In genomic region chr12:102010265-102010994, GRCh38 we compare ENCODE assay signal across 9 cellular contexts. TPM values are rescaled to one million over a fixed set of nuclear protein-coding genes. Genes with fewer than 3 reads are reported as not detected.
A peak's percentile ranks its signal among the peaks of the same experiment; 100 is the strongest.
DNase-seq lines count a peak whose midpoint lies in the region; ATAC-seq and TF ChIP-seq lines count a peak whose summit lies in the region.
"Had no signal": no experiment of that assay in that cellular context is flagged by ENCODE, and none has a peak within 500 bp of the region (broad histone marks: within the 10 kb centered on the region; RNA-seq: fewer than 3 reads in every experiment).

No MANE protein-coding gene starts in this region.

- peaks cover 0 to 10% (median 8%) of the 10 kb centered on the region in 3 experiments for H3K36me3 ChIP-seq in naive thymus-derived CD4-positive, alpha-beta T cell (ENCODE audit: control insufficient read depth in 2 of 3, insufficient read depth in 3 of 3, low read length in 3 of 3)
- H3K36me3 ChIP-seq in thyroid gland, result no peaks in the 10 kb centered on the region

- H3K27ac Mint-ChIP-seq in IgD-negative memory B cell, result peak overlapping the region; percentile 67 to 94 (median 90)
- peak overlapping the region in 5 of 9 donors; percentile 5 to 70 (median 43) for H3K27ac Mint-ChIP-seq in naive thymus-derived CD4-positive, alpha-beta T cell
- peak overlapping the region in 1 of 2 donors; percentile 9 for H3K27ac Mint-ChIP-seq in activated naive CD4-positive, alpha-beta T cell treated with anti-CD3 and anti-CD28 coated beads, Interleukin-2, amount 50 U/mL, for 72 hours

- POLR2A ChIA-PET in naive thymus-derived CD4-positive, alpha-beta T cell (lab: Charles Lee), result no interaction called here

- H3K36me3 Mint-ChIP-seq in IgD-negative memory B cell, result peaks cover 1% of the 10 kb centered on the region
- H3K36me3 Mint-ChIP-seq in naive thymus-derived CD4-positive, alpha-beta T cell, result peaks cover 5 to 27% (median 24%) of the 10 kb centered on the region in 5 donors
- no peaks in the 10 kb centered on the region for H3K36me3 Mint-ChIP-seq in activated naive CD4-positive, alpha-beta T cell treated with anti-CD3 and anti-CD28 coated beads, Interleukin-2, amount 50 U/mL, for 72 hours

- H3K9me3 ChIP-seq in naive thymus-derived CD4-positive, alpha-beta T cell (ENCODE audit: control insufficient read depth in 2 of 3, low read length in 3 of 3), result no peaks in the 10 kb centered on the region
- no peaks in the 10 kb centered on the region for H3K9me3 ChIP-seq in thyroid gland
- H3K9me3 ChIP-seq: SK-N-SH had no signal

- DNase-seq in naive thymus-derived CD4-positive, alpha-beta T cell, result no peak
- DNase-seq in COR-L47 (lab: John Stamatoyannopoulos, UW) (no peak), SHP77 (lab: John Stamatoyannopoulos, UW) (no peak), thyroid gland (no peak)
- DNase-seq in activated naive CD4-positive, alpha-beta T cell treated with anti-CD3 and anti-CD28 coated beads, Interleukin-2, amount 50 U/mL, for 72 hours (ENCODE audit: low spot score in 2 of 2), result no peak
- DNase-seq: SK-N-SH had no signal

- WGBS in thyroid gland, 2 donors, result 83 to 84% methylated on average over 8 of the region's 8 CpGs

- no peaks in the 10 kb centered on the region for H3K27me3 Mint-ChIP-seq in IgD-negative memory B cell
- no peaks in the 10 kb centered on the region for H3K27me3 Mint-ChIP-seq in naive thymus-derived CD4-positive, alpha-beta T cell

- H3K4me1 Mint-ChIP-seq in IgD-negative memory B cell, result peaks cover 7 to 28% (median 20%) of the 10 kb centered on the region in 3 donors
- H3K4me1 Mint-ChIP-seq in naive thymus-derived CD4-positive, alpha-beta T cell, result peaks cover 0 to 5% (median 0%) of the 10 kb centered on the region in 7 donors

- peak overlapping the region; percentile 11 to 90 (median 46) for H3K4me3 Mint-ChIP-seq in IgD-negative memory B cell
- H3K4me3 Mint-ChIP-seq in naive thymus-derived CD4-positive, alpha-beta T cell, result no peak overlapping the region

- TF ChIP-seq POLR2A in thyroid gland (IDR thresholded peaks at IDR 0.05), result no peak

- H3K27ac ChIP-seq in naive thymus-derived CD4-positive, alpha-beta T cell (ENCODE audit: low read depth, low read length), result no peak overlapping the region
- H3K27ac ChIP-seq in thyroid gland, result no peak overlapping the region

- H3K9me3 Mint-ChIP-seq in IgD-negative memory B cell, result peaks cover 0 to 1% (median 0%) of the 10 kb centered on the region in 3 donors
- H3K9me3 Mint-ChIP-seq in naive thymus-derived CD4-positive, alpha-beta T cell, result no peaks in the 10 kb centered on the region
- no peaks in the 10 kb centered on the region for H3K9me3 Mint-ChIP-seq in activated naive CD4-positive, alpha-beta T cell treated with anti-CD3 and anti-CD28 coated beads, Interleukin-2, amount 50 U/mL, for 72 hours

- TF ChIP-seq CTCF in thyroid gland (IDR thresholded peaks at IDR 0.05), result no peak

- ATAC-seq in GM18867 (IDR thresholded peaks at IDR 0.05; ENCODE audit: unreplicated experiment), result peak; percentile 94
- ATAC-seq in GM21825 (IDR thresholded peaks at IDR 0.05; ENCODE audit: unreplicated experiment), result peak; percentile 93
- peak; percentile 70 for ATAC-seq in naive thymus-derived CD4-positive, alpha-beta T cell
- ATAC-seq in activated naive CD4-positive, alpha-beta T cell treated with anti-CD3 and anti-CD28 coated beads, Interleukin-2, amount 50 U/mL, for 72 hours, result no peak

- H3K4me3 ChIP-seq in naive thymus-derived CD4-positive, alpha-beta T cell (ENCODE audit: low read length), result no peak overlapping the region
- H3K4me3 ChIP-seq in thyroid gland (replicated peaks in 1 of 3), result no peak overlapping the region

- intact Hi-C loops in naive thymus-derived CD4-positive, alpha-beta T cell (cut with micrococcal nuclease), result no loop called here
- intact Hi-C loops in thyroid gland (cut with DNase I), result no loop called here

- CTCF ChIA-PET in naive thymus-derived CD4-positive, alpha-beta T cell (lab: Charles Lee), result no interaction called here

- no peaks in the 10 kb centered on the region for H3K27me3 ChIP-seq in naive thymus-derived CD4-positive, alpha-beta T cell (ENCODE audit: control insufficient read depth in 2 of 2, insufficient read depth in 2 of 2, low read length in 2 of 2)
- H3K27me3 ChIP-seq in thyroid gland, result no peaks in the 10 kb centered on the region

- no peaks in the 10 kb centered on the region for H3K4me1 ChIP-seq in naive thymus-derived CD4-positive, alpha-beta T cell (ENCODE audit: control insufficient read depth in 2 of 2, insufficient read depth in 2 of 2, low read length in 2 of 2)
- H3K4me1 ChIP-seq in thyroid gland, result no peaks in the 10 kb centered on the region

RNA-seq across cellular contexts. Expression of gene WASHC3, which starts 51.4 kb away (rescaled TPM):
- polyA plus RNA-seq in IgD-negative memory B cell, result 96.0 TPM
- 10 to 100 TPM; 32.8 to 59.6 (median 49.6) TPM for total RNA-seq in naive thymus-derived CD4-positive, alpha-beta T cell
- polyA plus RNA-seq in naive thymus-derived CD4-positive, alpha-beta T cell, result 10 to 100 TPM; 76.3 to 87.9 TPM
- total RNA-seq in thyroid gland, result 10 to 100 TPM; 82.8 to 96.2 (median 89.2) TPM
- total RNA-seq in activated naive CD4-positive, alpha-beta T cell treated with anti-CD3 and anti-CD28 coated beads, Interleukin-2, amount 50 U/mL, for 72 hours, result 10 to 100 TPM; 22.1 to 37.0 TPM

Comparison
In these comparisons a context has a peak if more than half of its experiments do, and no peak if none do; other contexts are left out.
1. ATAC-seq: peak in GM18867 (single experiment), GM21825 (single experiment) and naive thymus-derived CD4-positive, alpha-beta T cell (single experiment); none in activated naive CD4-positive, alpha-beta T cell treated with anti-CD3 and anti-CD28 coated beads, Interleukin-2, amount 50 U/mL, for 72 hours (0 of 2).
2. H3K4me3 Mint-ChIP-seq: peak in IgD-negative memory B cell (4 of 4); none in naive thymus-derived CD4-positive, alpha-beta T cell (0 of 10).